1 cellular context compared by ENCODE assay signal in the genomic region with DNA sequence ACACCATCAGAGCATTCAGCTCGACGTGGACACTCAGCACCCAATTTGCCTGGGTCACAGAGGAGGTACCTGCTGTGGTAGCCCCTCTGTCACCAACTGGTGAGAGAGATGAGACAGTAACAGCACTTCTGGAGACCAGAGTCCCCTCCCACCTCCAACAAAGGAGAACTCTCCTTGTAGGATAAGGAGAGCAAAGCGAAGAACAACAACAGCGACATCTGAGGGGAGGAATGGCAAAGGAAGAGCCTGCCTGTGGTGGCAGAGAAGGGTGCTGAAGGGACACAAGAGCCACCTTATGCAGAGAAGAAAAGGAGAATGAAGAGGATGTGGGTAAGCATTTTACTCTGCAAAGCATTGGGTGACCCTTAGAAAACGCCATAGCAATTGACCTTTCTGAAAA.
TF ChIP-seq lines count a peak whose summit lies in the region.

No MANE protein-coding gene starts in this region.

TF ChIP-seq in GM23338, 12 proteins besides CTCF, POLR2A, EP300 and RAD21 (continued from another document):
- TF ChIP-seq ZNF331 (CRISPR knock-in tag; IDR thresholded peaks at IDR 0.05; ENCODE audit: low read depth) (no peak), NANOG (IDR thresholded peaks at IDR 0.05; ENCODE audit: borderline replicate concordance) (no peak), STAT1 (IDR thresholded peaks at IDR 0.05; ENCODE audit: unreplicated experiment) (no peak)
- TF ChIP-seq, protein P1, sequence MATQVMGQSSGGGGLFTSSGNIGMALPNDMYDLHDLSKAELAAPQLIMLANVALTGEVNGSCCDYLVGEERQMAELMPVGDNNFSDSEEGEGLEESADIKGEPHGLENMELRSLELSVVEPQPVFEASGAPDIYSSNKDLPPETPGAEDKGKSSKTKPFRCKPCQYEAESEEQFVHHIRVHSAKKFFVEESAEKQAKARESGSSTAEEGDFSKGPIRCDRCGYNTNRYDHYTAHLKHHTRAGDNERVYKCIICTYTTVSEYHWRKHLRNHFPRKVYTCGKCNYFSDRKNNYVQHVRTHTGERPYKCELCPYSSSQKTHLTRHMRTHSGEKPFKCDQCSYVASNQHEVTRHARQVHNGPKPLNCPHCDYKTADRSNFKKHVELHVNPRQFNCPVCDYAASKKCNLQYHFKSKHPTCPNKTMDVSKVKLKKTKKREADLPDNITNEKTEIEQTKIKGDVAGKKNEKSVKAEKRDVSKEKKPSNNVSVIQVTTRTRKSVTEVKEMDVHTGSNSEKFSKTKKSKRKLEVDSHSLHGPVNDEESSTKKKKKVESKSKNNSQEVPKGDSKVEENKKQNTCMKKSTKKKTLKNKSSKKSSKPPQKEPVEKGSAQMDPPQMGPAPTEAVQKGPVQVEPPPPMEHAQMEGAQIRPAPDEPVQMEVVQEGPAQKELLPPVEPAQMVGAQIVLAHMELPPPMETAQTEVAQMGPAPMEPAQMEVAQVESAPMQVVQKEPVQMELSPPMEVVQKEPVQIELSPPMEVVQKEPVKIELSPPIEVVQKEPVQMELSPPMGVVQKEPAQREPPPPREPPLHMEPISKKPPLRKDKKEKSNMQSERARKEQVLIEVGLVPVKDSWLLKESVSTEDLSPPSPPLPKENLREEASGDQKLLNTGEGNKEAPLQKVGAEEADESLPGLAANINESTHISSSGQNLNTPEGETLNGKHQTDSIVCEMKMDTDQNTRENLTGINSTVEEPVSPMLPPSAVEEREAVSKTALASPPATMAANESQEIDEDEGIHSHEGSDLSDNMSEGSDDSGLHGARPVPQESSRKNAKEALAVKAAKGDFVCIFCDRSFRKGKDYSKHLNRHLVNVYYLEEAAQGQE (IDR thresholded peaks at IDR 0.05; ENCODE audit: unreplicated experiment), result no peak
